ENCODE assay signal across 8 cellular contexts in genomic region chr3:28317438-28318022, GRCh38. TPM values are rescaled to one million over a fixed set of nuclear protein-coding genes. Genes with fewer than 3 reads are reported as not detected.
DNase-seq lines count a peak whose midpoint lies in the region; ATAC-seq, FAIRE-seq and TF ChIP-seq lines count a peak whose summit lies in the region.

No MANE protein-coding gene starts in this region.

- DNase-seq in CD4-positive, alpha-beta T cell, result peak in 4 of 10 experiments; percentile 1 to 7 (median 4)
- DNase-seq in GM18507 (ENCODE audit: extremely low spot score, insufficient read length, low read depth) (no peak), NCI-H2029 (lab: John Stamatoyannopoulos, UW) (peak; percentile 41), glutamatergic neuron (no peak), prostate gland (ENCODE audit: low spot score) (no peak)
- DNase-seq in activated T-helper 1 cell treated with anti-CD3 and anti-CD28 coated beads, Interleukin-12 subunit alpha, Interleukin-12 subunit beta, Interleukin-2, Interleukin-4 antibody, amounts not matched to agents 30 ng/mL and 10 ng/mL and 1 ng/mL, durations not matched to agents 14 hours and 24 hours and 36 hours (ENCODE audit: low spot score), result peak; percentile 31
- DNase-seq in stimulated activated CD8-positive, alpha-beta memory T cell treated with anti-CD3 and anti-CD28 coated beads, Interleukin-12 subunit alpha, Interleukin-12 subunit beta, amount 100 ng/mL, for 1 hour (ENCODE audit: low read depth), result peak; percentile 16

- no peaks in the 10 kb centered on the region for H3K9me3 Mint-ChIP-seq in CD4-positive, alpha-beta T cell
- no peaks in the 10 kb centered on the region for H3K9me3 Mint-ChIP-seq in activated T-helper 1 cell treated with anti-CD3 and anti-CD28 coated beads, Interleukin-12 subunit alpha, Interleukin-12 subunit beta, Interleukin-2, Interleukin-4 antibody, amounts not matched to agents 30 ng/mL and 10 ng/mL and 1 ng/mL, durations not matched to agents 14 hours and 24 hours and 36 hours
- H3K9me3 Mint-ChIP-seq in glutamatergic neuron (ENCODE audit: unreplicated experiment), result no peaks in the 10 kb centered on the region

- peak overlapping the region; percentile 20 for H3K27ac Mint-ChIP-seq in CD4-positive, alpha-beta T cell
- no peak overlapping the region for H3K27ac Mint-ChIP-seq in activated T-helper 1 cell treated with anti-CD3 and anti-CD28 coated beads, Interleukin-12 subunit alpha, Interleukin-12 subunit beta, Interleukin-2, Interleukin-4 antibody, amounts not matched to agents 30 ng/mL and 10 ng/mL and 1 ng/mL, durations not matched to agents 14 hours and 24 hours and 36 hours
- H3K27ac Mint-ChIP-seq in glutamatergic neuron (ENCODE audit: unreplicated experiment), result no peak overlapping the region

- no peak for TF ChIP-seq POLR2A in prostate gland (IDR thresholded peaks at IDR 0.05)

- no peak overlapping the region for H3K27ac ChIP-seq in CD4-positive, alpha-beta T cell (ENCODE audit: low read depth, low read length)
- H3K27ac ChIP-seq in prostate gland, result no peak overlapping the region

- H3K27me3 Mint-ChIP-seq in CD4-positive, alpha-beta T cell, result no peaks in the 10 kb centered on the region
- H3K27me3 Mint-ChIP-seq in activated T-helper 1 cell treated with anti-CD3 and anti-CD28 coated beads, Interleukin-12 subunit alpha, Interleukin-12 subunit beta, Interleukin-2, Interleukin-4 antibody, amounts not matched to agents 30 ng/mL and 10 ng/mL and 1 ng/mL, durations not matched to agents 14 hours and 24 hours and 36 hours (ENCODE audit: insufficient read depth), result no peaks in the 10 kb centered on the region
- no peaks in the 10 kb centered on the region for H3K27me3 Mint-ChIP-seq in glutamatergic neuron (ENCODE audit: unreplicated experiment)

- H3K36me3 Mint-ChIP-seq in CD4-positive, alpha-beta T cell (ENCODE audit: low read depth), result peaks cover 35% of the 10 kb centered on the region
- peaks cover 21% of the 10 kb centered on the region for H3K36me3 Mint-ChIP-seq in activated T-helper 1 cell treated with anti-CD3 and anti-CD28 coated beads, Interleukin-12 subunit alpha, Interleukin-12 subunit beta, Interleukin-2, Interleukin-4 antibody, amounts not matched to agents 30 ng/mL and 10 ng/mL and 1 ng/mL, durations not matched to agents 14 hours and 24 hours and 36 hours (ENCODE audit: low read depth)
- H3K36me3 Mint-ChIP-seq in glutamatergic neuron (ENCODE audit: unreplicated experiment), result no peaks in the 10 kb centered on the region

- no peaks in the 10 kb centered on the region for H3K27me3 ChIP-seq in CD4-positive, alpha-beta T cell (ENCODE audit: control insufficient read depth, insufficient read depth, low read length)
- no peaks in the 10 kb centered on the region for H3K27me3 ChIP-seq in prostate gland (replicated peaks; ENCODE audit: insufficient read depth)

- TF ChIP-seq CTCF in CD4-positive, alpha-beta T cell (IDR thresholded peaks at IDR 0.05), result peak; percentile 71
- TF ChIP-seq CTCF in glutamatergic neuron (IDR thresholded peaks at IDR 0.05; ENCODE audit: partially characterized antibody, unreplicated experiment) (peak; percentile 53), prostate gland (IDR thresholded peaks at IDR 0.05) (peak in 2 of 4 experiments; percentile 15 to 37)

- H3K4me3 ChIP-seq in prostate gland, result no peak overlapping the region

- intact Hi-C loops in CD4-positive, alpha-beta T cell (cut with DNase I, micrococcal nuclease), result no loop called here
- intact Hi-C loops in activated T-helper 1 cell treated with anti-CD3 and anti-CD28 coated beads, Interleukin-12 subunit alpha, Interleukin-12 subunit beta, Interleukin-2, Interleukin-4 antibody, amounts not matched to agents 30 ng/mL and 10 ng/mL and 1 ng/mL, durations not matched to agents 14 hours and 24 hours and 36 hours (cut with micrococcal nuclease), result loop anchor here (1.0 kb wide), 1 partner anchor 9 kb away; no protein-coding TSS in a partner anchor
- intact Hi-C loops in prostate gland (cut with DNase I), result no loop called here

- no peaks in the 10 kb centered on the region for H3K4me1 ChIP-seq in prostate gland (replicated peaks)

- no peaks in the 10 kb centered on the region for H3K36me3 ChIP-seq in prostate gland

- POLR2A ChIA-PET in CD4-positive, alpha-beta T cell (lab: Charles Lee), result interaction anchor here (0.9 to 1.1 kb wide), 3 partner anchors 9 to 605 kb away, joined by 3 to 6 read pairs (median 4); partner anchors contain the start of gene EOMES

- no peaks in the 10 kb centered on the region for H3K9me3 ChIP-seq in CD4-positive, alpha-beta T cell (ENCODE audit: control insufficient read depth, low read length)
- no peaks in the 10 kb centered on the region for H3K9me3 ChIP-seq in prostate gland

- 49% methylated on average over 2 of the region's 2 CpGs for WGBS in prostate gland

- peak; percentile 99 for ATAC-seq in CD4-positive, alpha-beta T cell (ENCODE audit: poor library complexity)
- peak; percentile 97 for ATAC-seq in HG02852 (IDR thresholded peaks at IDR 0.05; ENCODE audit: unreplicated experiment)

- H3K4me3 Mint-ChIP-seq in CD4-positive, alpha-beta T cell, result no peak overlapping the region
- H3K4me3 Mint-ChIP-seq in activated T-helper 1 cell treated with anti-CD3 and anti-CD28 coated beads, Interleukin-12 subunit alpha, Interleukin-12 subunit beta, Interleukin-2, Interleukin-4 antibody, amounts not matched to agents 30 ng/mL and 10 ng/mL and 1 ng/mL, durations not matched to agents 14 hours and 24 hours and 36 hours, result no peak overlapping the region
- no peak overlapping the region for H3K4me3 Mint-ChIP-seq in glutamatergic neuron (ENCODE audit: unreplicated experiment)

- H3K4me1 Mint-ChIP-seq in CD4-positive, alpha-beta T cell (ENCODE audit: low read depth), result peaks cover 5% of the 10 kb centered on the region
- H3K4me1 Mint-ChIP-seq in activated T-helper 1 cell treated with anti-CD3 and anti-CD28 coated beads, Interleukin-12 subunit alpha, Interleukin-12 subunit beta, Interleukin-2, Interleukin-4 antibody, amounts not matched to agents 30 ng/mL and 10 ng/mL and 1 ng/mL, durations not matched to agents 14 hours and 24 hours and 36 hours (ENCODE audit: low read depth), result peaks cover 28% of the 10 kb centered on the region
- H3K4me1 Mint-ChIP-seq in glutamatergic neuron (ENCODE audit: low read depth, unreplicated experiment), result no peaks in the 10 kb centered on the region

- peak; percentile 31 for FAIRE-seq in GM18507 (lab: Jason Lieb, UNC)

- CTCF ChIA-PET in CD4-positive, alpha-beta T cell (lab: Charles Lee), result interaction anchor here (0.5 to 1.8 kb wide), 10 partner anchors 10 to 606 kb away, joined by 3 to 25 read pairs (median 3); partner anchors contain the start of genes AZI2 and ZCWPW2

RNA-seq across cellular contexts. Expression of gene ZCWPW2, which starts 31.0 kb away (rescaled TPM):
- total RNA-seq in CD4-positive, alpha-beta T cell, result under 1 TPM; 0.27 to 0.28 TPM
- 0.24 TPM in 1 of 2 replicates, not detected in the other for total RNA-seq in activated T-helper 1 cell treated with anti-CD3 and anti-CD28 coated beads, Interleukin-12 subunit alpha, Interleukin-12 subunit beta, Interleukin-2, Interleukin-4 antibody, amounts not matched to agents 30 ng/mL and 10 ng/mL and 1 ng/mL, durations not matched to agents 14 hours and 24 hours and 36 hours
- total RNA-seq in glutamatergic neuron (ENCODE audit: unreplicated experiment) (0.49 TPM), prostate gland (1 to 10 TPM in 1 of 2 donors, under 1 TPM in 1; 0.80 to 1.7 TPM)

RNA-seq across cellular contexts. Expression of gene AZI2, which starts 31.1 kb away (rescaled TPM):
- 10 to 100 TPM; 27.4 to 31.5 TPM for total RNA-seq in CD4-positive, alpha-beta T cell
- total RNA-seq in activated T-helper 1 cell treated with anti-CD3 and anti-CD28 coated beads, Interleukin-12 subunit alpha, Interleukin-12 subunit beta, Interleukin-2, Interleukin-4 antibody, amounts not matched to agents 30 ng/mL and 10 ng/mL and 1 ng/mL, durations not matched to agents 14 hours and 24 hours and 36 hours, result 43.7 and 44.8 TPM in 2 replicates
- 54.4 TPM for total RNA-seq in glutamatergic neuron (ENCODE audit: unreplicated experiment)
- 10 to 100 TPM; 45.4 to 55.2 TPM for total RNA-seq in prostate gland

Comparison
In these comparisons a context has a peak if more than half of its experiments do, and no peak if none do; other contexts are left out.
1. DNase-seq: peak in NCI-H2029 (single experiment), activated T-helper 1 cell treated with anti-CD3 and anti-CD28 coated beads, Interleukin-12 subunit alpha, Interleukin-12 subunit beta, Interleukin-2, Interleukin-4 antibody, amounts not matched to agents 30 ng/mL and 10 ng/mL and 1 ng/mL, durations not matched to agents 14 hours and 24 hours and 36 hours (single experiment) and stimulated activated CD8-positive, alpha-beta memory T cell treated with anti-CD3 and anti-CD28 coated beads, Interleukin-12 subunit alpha, Interleukin-12 subunit beta, amount 100 ng/mL, for 1 hour (single experiment); none in GM18507 (single experiment), glutamatergic neuron (single experiment) and prostate gland (single experiment).